29 cellular contexts compared by ENCODE assay signal in the genomic region with DNA sequence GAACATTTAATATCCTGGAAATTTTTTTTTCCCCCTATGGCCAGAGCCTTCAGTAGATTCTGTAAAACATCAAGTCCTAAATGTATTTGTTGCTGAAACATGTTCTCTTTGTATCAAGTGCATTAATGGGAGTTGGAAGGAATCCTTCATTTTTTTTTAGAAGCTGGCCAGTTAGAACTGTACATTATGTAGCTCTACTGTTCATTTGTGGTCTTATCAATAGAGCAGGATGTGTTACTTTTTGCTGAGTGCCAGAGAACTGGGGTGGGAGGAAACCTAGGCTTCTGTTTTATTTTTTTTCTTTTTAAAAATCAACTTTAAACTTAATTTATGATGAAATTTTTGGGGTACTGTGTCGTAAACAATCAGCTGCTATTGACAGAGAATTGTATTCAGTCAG. TPM values are rescaled to one million over a fixed set of nuclear protein-coding genes. Genes with fewer than 3 reads are reported as not detected.
"Had no signal": no experiment of that assay in that cellular context is flagged by ENCODE, and none has a peak within 500 bp of the region (broad histone marks: within the 10 kb centered on the region; RNA-seq: fewer than 3 reads in every experiment).

No MANE protein-coding gene starts in this region.

- H3K27me3 Mint-ChIP-seq: activated B cell treated with CpG ODN at 0.5 μM for 24 hours had no signal

- H3K4me3 Mint-ChIP-seq: activated CD4-positive, alpha-beta memory T cell treated with anti-CD3 and anti-CD28 coated beads, Interleukin-2, amount 10 ng/mL, durations not matched to agents 7 days and 5 days; activated CD8-positive, alpha-beta memory T cell treated with anti-CD3 and anti-CD28 coated beads, Interleukin-2, amount 10 ng/mL, durations not matched to agents 7 days and 5 days; activated naive CD4-positive, alpha-beta T cell treated with anti-CD3 and anti-CD28 coated beads, Interleukin-2, amount 10 ng/mL, durations not matched to agents 7 days and 5 days; activated naive CD8-positive, alpha-beta T cell; activated naive CD8-positive, alpha-beta T cell treated with anti-CD3 and anti-CD28 coated beads, Interleukin-2, amount 50 U/mL, for 24 hours; central memory CD8-positive, alpha-beta T cell had no signal

- H3K9me3 Mint-ChIP-seq: activated B cell treated with CpG ODN at 0.5 μM for 24 hours; activated CD4-positive, alpha-beta memory T cell treated with anti-CD3 and anti-CD28 coated beads, Interleukin-2, amount 10 ng/mL, durations not matched to agents 7 days and 5 days; activated naive CD4-positive, alpha-beta T cell treated with anti-CD3 and anti-CD28 coated beads, Interleukin-2, amount 10 ng/mL, durations not matched to agents 7 days and 5 days; activated naive CD8-positive, alpha-beta T cell treated with anti-CD3 and anti-CD28 coated beads, Interleukin-2, amount 50 U/mL, for 24 hours; central memory CD8-positive, alpha-beta T cell had no signal

- H3K36me3 Mint-ChIP-seq: activated CD8-positive, alpha-beta memory T cell treated with anti-CD3 and anti-CD28 coated beads, Interleukin-2, amount 10 ng/mL, durations not matched to agents 7 days and 5 days; activated naive CD4-positive, alpha-beta T cell treated with anti-CD3 and anti-CD28 coated beads, Interleukin-2, amount 10 ng/mL, durations not matched to agents 7 days and 5 days; activated naive CD8-positive, alpha-beta T cell had no signal

- ATAC-seq: activated CD8-positive, alpha-beta memory T cell treated with anti-CD3 and anti-CD28 coated beads, Interleukin-2, amount 10 ng/mL, durations not matched to agents 7 days and 5 days; activated naive CD8-positive, alpha-beta T cell treated with anti-CD3 and anti-CD28 coated beads, Interleukin-2, amount 50 U/mL, for 24 hours had no signal

- DNase-seq: activated B cell treated with CpG ODN at 0.5 μM for 24 hours; activated CD4-positive, alpha-beta memory T cell treated with anti-CD3 and anti-CD28 coated beads, Interleukin-2, amount 10 ng/mL, durations not matched to agents 7 days and 5 days; activated CD4-positive, alpha-beta T cell treated with anti-CD3 and anti-CD28 coated beads for 4 hours; activated CD4-positive, CD25-positive, alpha-beta regulatory T cell treated with anti-CD3 and anti-CD28 coated beads, Interleukin-2, amount 50 U/mL, for 72 hours; activated CD8-positive, alpha-beta memory T cell treated with anti-CD3 and anti-CD28 coated beads for 24 hours; activated CD8-positive, alpha-beta memory T cell treated with anti-CD3 and anti-CD28 coated beads, Interleukin-2, amount 10 ng/mL, durations not matched to agents 7 days and 5 days; activated CD8-positive, alpha-beta memory T cell treated with anti-CD3 and anti-CD28 coated beads, Interleukin-2, amount 50 U/mL, for 48 hours; activated effector memory CD4-positive, alpha-beta T cell treated with Interleukin-2 at 50 U/mL for 16 hours; activated naive CD4-positive, alpha-beta T cell treated with anti-CD3 and anti-CD28 coated beads, Interleukin-2, amount 10 ng/mL, durations not matched to agents 7 days and 5 days; activated naive CD8-positive, alpha-beta T cell treated with anti-CD3 and anti-CD28 coated beads, Interleukin-2, amount 50 U/mL, for 24 hours; activated T-cell treated with anti-CD3 and anti-CD28 coated beads, Interleukin-2, amount 50 U/mL, for 48 hours; anterior cingulate cortex; brain microvascular endothelial cell; Karpas-422; KBM-7; MG63; NCI-H1105 treated with DMSO at 0.1 percent for 48 hours; NCI-H1436; NCI-H1694; NCI-H2081 treated with DMSO at 0.1 percent for 48 hours; NCI-H345; NCI-H524 treated with DMSO at 0.1 percent for 48 hours; NK-92 treated with Interleukin-12 subunit alpha and Interleukin-12 subunit beta, amount 100 ng/mL, for 24 hours; PC-9; SHP77; SJCRH30; T1000 had no signal

- H3K27ac Mint-ChIP-seq: activated CD4-positive, alpha-beta memory T cell treated with anti-CD3 and anti-CD28 coated beads, Interleukin-2, amount 10 ng/mL, durations not matched to agents 7 days and 5 days; activated CD8-positive, alpha-beta memory T cell treated with anti-CD3 and anti-CD28 coated beads, Interleukin-2, amount 10 ng/mL, durations not matched to agents 7 days and 5 days; activated naive CD4-positive, alpha-beta T cell treated with anti-CD3 and anti-CD28 coated beads, Interleukin-2, amount 10 ng/mL, durations not matched to agents 7 days and 5 days; activated naive CD8-positive, alpha-beta T cell; activated naive CD8-positive, alpha-beta T cell treated with anti-CD3 and anti-CD28 coated beads, Interleukin-2, amount 50 U/mL, for 24 hours had no signal

RNA-seq across cellular contexts. Expression of gene PIP5K1B, which starts 5.0 kb away (rescaled TPM):
- total RNA-seq: PC-9 had no signal
